Comparison of ENCODE assay signal across 1 cellular context in genomic region chr5:72441094-72441723, GRCh38.
TF ChIP-seq lines count a peak whose summit lies in the region.

No MANE protein-coding gene starts in this region.

TF ChIP-seq in IMR-90, 13 proteins besides CTCF, POLR2A, EP300 and RAD21 (continued from another document):
- TF ChIP-seq RFX5 (IDR thresholded peaks at IDR 0.05; ENCODE audit: low read depth, low read length) = no peak
- no peak for TF ChIP-seq MAZ (IDR thresholded peaks at IDR 0.05; ENCODE audit: borderline replicate concordance, low read depth, low read length)
- no peak for TF ChIP-seq USF2 (IDR thresholded peaks at IDR 0.05; ENCODE audit: low read depth, low read length)
